ENCODE assay signal across 1 cellular context in the genomic region with DNA sequence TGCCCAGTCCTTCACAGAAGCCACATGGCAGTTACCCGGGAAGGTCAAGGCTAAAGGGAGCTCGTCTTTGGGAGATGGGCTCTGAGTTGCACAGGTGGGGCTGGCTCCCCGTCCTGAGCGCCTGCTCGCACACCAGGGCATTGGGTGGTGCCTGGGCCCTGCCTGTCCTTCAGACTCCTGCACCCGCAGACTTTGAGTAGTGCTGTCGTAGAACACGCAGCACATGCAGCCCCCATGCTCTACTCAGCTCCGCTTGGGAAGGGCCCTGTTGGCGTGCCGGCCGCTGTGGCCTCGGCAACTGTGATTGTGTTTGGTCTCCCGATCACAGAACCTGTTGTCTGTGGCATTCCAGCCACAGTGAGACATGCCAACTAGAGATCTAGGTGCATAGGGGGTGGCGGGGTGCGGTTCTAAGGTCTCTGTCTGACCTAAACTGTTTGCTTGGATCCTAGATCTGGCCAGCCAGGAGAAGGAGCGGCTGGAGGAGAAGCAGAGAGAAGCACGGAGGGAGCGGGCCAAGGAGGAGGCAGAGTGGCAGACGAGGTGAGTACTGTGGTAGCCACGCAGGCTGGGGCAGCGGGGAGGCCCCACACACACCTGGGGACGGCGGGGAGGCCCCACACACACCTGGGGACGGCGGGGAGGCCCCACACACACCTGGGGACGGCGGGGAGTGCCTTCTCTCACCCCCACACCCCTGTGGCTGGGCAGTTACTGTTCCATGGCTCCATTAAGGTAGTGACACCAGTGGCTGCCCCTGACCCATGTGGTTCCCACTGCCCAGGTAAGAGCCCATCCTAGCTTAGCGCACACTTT.
TF ChIP-seq lines count a peak whose summit lies in the region.

No MANE protein-coding gene starts in this region.

TF ChIP-seq in HepG2, 621 proteins besides CTCF, POLR2A, EP300 and RAD21:
- TF ChIP-seq, protein P1, sequence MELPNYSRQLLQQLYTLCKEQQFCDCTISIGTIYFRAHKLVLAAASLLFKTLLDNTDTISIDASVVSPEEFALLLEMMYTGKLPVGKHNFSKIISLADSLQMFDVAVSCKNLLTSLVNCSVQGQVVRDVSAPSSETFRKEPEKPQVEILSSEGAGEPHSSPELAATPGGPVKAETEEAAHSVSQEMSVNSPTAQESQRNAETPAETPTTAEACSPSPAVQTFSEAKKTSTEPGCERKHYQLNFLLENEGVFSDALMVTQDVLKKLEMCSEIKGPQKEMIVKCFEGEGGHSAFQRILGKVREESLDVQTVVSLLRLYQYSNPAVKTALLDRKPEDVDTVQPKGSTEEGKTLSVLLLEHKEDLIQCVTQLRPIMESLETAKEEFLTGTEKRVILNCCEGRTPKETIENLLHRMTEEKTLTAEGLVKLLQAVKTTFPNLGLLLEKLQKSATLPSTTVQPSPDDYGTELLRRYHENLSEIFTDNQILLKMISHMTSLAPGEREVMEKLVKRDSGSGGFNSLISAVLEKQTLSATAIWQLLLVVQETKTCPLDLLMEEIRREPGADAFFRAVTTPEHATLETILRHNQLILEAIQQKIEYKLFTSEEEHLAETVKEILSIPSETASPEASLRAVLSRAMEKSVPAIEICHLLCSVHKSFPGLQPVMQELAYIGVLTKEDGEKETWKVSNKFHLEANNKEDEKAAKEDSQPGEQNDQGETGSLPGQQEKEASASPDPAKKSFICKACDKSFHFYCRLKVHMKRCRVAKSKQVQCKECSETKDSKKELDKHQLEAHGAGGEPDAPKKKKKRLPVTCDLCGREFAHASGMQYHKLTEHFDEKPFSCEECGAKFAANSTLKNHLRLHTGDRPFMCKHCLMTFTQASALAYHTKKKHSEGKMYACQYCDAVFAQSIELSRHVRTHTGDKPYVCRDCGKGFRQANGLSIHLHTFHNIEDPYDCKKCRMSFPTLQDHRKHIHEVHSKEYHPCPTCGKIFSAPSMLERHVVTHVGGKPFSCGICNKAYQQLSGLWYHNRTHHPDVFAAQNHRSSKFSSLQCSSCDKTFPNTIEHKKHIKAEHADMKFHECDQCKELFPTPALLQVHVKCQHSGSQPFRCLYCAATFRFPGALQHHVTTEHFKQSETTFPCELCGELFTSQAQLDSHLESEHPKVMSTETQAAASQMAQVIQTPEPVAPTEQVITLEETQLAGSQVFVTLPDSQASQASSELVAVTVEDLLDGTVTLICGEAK (IDR thresholded peaks at IDR 0.05): no peak
- TF ChIP-seq, protein P1 (CRISPR knock-in tag; IDR thresholded peaks at IDR 0.05): no peak
- TF ChIP-seq, protein P2, sequence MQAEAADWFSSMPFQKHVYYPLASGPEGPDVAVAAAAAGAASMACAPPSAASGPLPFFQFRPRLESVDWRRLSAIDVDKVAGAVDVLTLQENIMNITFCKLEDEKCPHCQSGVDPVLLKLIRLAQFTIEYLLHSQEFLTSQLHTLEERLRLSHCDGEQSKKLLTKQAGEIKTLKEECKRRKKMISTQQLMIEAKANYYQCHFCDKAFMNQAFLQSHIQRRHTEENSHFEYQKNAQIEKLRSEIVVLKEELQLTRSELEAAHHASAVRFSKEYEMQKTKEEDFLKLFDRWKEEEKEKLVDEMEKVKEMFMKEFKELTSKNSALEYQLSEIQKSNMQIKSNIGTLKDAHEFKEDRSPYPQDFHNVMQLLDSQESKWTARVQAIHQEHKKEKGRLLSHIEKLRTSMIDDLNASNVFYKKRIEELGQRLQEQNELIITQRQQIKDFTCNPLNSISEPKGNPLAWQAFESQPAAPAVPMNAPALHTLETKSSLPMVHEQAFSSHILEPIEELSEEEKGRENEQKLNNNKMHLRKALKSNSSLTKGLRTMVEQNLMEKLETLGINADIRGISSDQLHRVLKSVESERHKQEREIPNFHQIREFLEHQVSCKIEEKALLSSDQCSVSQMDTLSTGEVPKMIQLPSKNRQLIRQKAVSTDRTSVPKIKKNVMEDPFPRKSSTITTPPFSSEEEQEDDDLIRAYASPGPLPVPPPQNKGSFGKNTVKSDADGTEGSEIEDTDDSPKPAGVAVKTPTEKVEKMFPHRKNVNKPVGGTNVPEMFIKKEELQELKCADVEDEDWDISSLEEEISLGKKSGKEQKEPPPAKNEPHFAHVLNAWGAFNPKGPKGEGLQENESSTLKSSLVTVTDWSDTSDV (CRISPR knock-in tag; IDR thresholded peaks at IDR 0.05): peak; percentile 72; the same call in 1 of the 2 replicates
- TF ChIP-seq EED (CRISPR knock-in tag; IDR thresholded peaks at IDR 0.05): 0 out of 2 replicates have a peak, but pooled peaks have one; percentile 35
- 0 out of 2 replicates have a peak, but pooled peaks have one; percentile 18 for TF ChIP-seq DNMT1 (CRISPR knock-in tag; IDR thresholded peaks at IDR 0.05)
- peak; percentile 34; the same call in 1 of the 2 replicates for TF ChIP-seq SPEN (CRISPR knock-in tag; IDR thresholded peaks at IDR 0.05; ENCODE audit: low read depth)
